In the genomic region with DNA sequence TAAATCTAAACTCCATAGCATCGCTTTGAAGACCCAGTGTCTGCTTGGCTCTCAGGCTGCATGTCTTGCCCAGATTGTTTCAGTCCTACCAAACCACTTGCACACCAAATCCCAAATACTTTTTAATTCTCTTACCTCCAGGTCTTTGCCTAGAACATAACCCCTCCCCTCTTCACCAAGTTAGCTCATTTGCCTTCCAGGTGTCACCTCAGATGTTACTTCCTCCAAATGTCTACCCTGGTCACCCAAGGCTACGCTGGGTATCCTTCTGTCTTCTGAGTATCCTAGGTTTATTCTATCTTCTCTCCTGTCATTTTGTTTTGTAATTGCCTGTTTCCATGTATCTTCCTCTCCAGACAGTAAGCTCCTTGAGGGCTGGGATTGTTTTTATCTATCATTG, we compare ENCODE assay signal across 21 cellular contexts.
"Had no signal": no experiment of that assay in that cellular context is flagged by ENCODE, and none has a peak within 500 bp of the region (broad histone marks: within the 10 kb centered on the region; RNA-seq: fewer than 3 reads in every experiment).

No MANE protein-coding gene starts in this region.

- H3K27ac Mint-ChIP-seq: immature natural killer cell, nephron, progenitor cell of endocrine pancreas had no signal

- DNase-seq: effector memory CD8-positive, alpha-beta T cell; gastrocnemius medialis; immature natural killer cell; left ventricle myocardium inferior; lower lobe of right lung; mesenchymal stem cell; midbrain; occipital lobe; pancreas; right cardiac atrium; small intestine; stimulated activated CD4-positive, alpha-beta T cell treated with anti-CD3 and anti-CD28 coated beads, Interleukin-12 subunit alpha, Interleukin-12 subunit beta, amount 100 ng/mL, for 4 hours; stimulated activated naive CD8-positive, alpha-beta T cell treated with anti-CD3 and anti-CD28 coated beads, Interleukin-15, amount 100 ng/mL, for 72 hours; testis; upper lobe of right lung had no signal

- ATAC-seq: effector memory CD8-positive, alpha-beta T cell; gastrocnemius medialis; lower lobe of right lung; pancreas; right cardiac atrium; stimulated activated naive CD8-positive, alpha-beta T cell treated with anti-CD3 and anti-CD28 coated beads, Interleukin-15, amount 100 ng/mL, for 72 hours; upper lobe of right lung had no signal

- H3K4me1 ChIP-seq: esophagus muscularis mucosa, gastrocnemius medialis, left ventricle myocardium inferior, lower lobe of right lung, pancreas, tibial nerve, upper lobe of right lung had no signal

- H3K4me3 Mint-ChIP-seq: effector memory CD8-positive, alpha-beta T cell; immature natural killer cell; nephron; stimulated activated naive CD8-positive, alpha-beta T cell treated with anti-CD3 and anti-CD28 coated beads, Interleukin-15, amount 100 ng/mL, for 72 hours had no signal

- H3K4me1 Mint-ChIP-seq: nephron; stimulated activated naive CD8-positive, alpha-beta T cell treated with anti-CD3 and anti-CD28 coated beads, Interleukin-15, amount 100 ng/mL, for 72 hours had no signal

- H3K27me3 ChIP-seq: esophagus muscularis mucosa, gastrocnemius medialis, pancreas, testis, tibial nerve, upper lobe of right lung, vagina had no signal

- H3K9me3 ChIP-seq: esophagus muscularis mucosa, gastrocnemius medialis, left ventricle myocardium inferior, lower lobe of right lung, pancreas, testis, tibial nerve, upper lobe of right lung, vagina had no signal

- H3K4me3 ChIP-seq: esophagus muscularis mucosa, gastrocnemius medialis, left ventricle myocardium inferior, lower lobe of right lung, pancreas, testis, tibial nerve, upper lobe of right lung, vagina had no signal

- H3K27ac ChIP-seq: epithelial cell of prostate, esophagus muscularis mucosa, gastrocnemius medialis, left ventricle myocardium inferior, lower lobe of right lung, pancreas, testis, tibial nerve, upper lobe of right lung, vagina had no signal

- H3K27me3 Mint-ChIP-seq: effector memory CD8-positive, alpha-beta T cell; progenitor cell of endocrine pancreas; stimulated activated naive CD8-positive, alpha-beta T cell treated with anti-CD3 and anti-CD28 coated beads, Interleukin-15, amount 100 ng/mL, for 72 hours had no signal

- H3K9me3 Mint-ChIP-seq: effector memory CD8-positive, alpha-beta T cell; immature natural killer cell; nephron; stimulated activated naive CD8-positive, alpha-beta T cell treated with anti-CD3 and anti-CD28 coated beads, Interleukin-15, amount 100 ng/mL, for 72 hours had no signal
